12 cellular contexts compared by ENCODE assay signal in the genomic region with DNA sequence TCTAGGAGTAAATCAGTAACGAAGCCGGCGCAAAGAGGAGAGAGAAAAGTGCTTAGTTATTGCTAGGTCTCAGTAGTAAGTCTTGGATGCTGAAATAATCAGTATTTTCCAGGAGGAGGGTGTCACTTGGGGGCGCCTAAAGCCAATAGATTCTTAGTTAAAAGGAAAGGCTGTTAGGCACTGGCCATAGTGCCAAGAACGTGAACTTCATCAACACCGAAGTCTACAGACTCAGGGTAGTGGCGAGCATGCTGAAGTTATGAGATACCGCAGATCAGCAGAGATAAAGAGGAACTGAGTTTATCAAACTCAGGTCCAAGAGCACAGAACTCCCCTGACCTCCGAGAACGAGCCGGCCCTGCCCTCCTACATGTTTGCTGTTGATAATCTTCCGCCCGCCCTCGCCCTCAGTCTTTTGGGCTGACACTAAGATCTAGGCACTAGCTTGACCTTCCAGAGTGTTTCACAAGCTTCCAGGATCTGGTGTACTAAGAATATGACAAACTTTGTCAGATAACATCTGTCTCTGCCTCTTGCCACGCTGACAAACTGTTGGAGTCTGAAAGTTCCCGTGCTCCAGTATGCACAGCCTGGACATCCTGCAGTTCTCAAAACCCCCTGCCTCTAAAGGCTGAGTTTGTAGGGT. TPM values are rescaled to one million over a fixed set of nuclear protein-coding genes. Genes with fewer than 3 reads are reported as not detected.
DNase-seq lines count a peak whose midpoint lies in the region; ATAC-seq, FAIRE-seq and TF ChIP-seq lines count a peak whose summit lies in the region.
"Had no signal": no experiment of that assay in that cellular context is flagged by ENCODE, and none has a peak within 500 bp of the region (broad histone marks: within the 10 kb centered on the region; RNA-seq: fewer than 3 reads in every experiment).

No MANE protein-coding gene starts in this region.

- whole genome bisulfite sequencing in heart right ventricle, 2 donors: 56 to 57% methylated on average over 16 of the region's 16 CpGs

- no peaks in the 10 kb centered on the region for H3K79me2 ChIP-seq in osteoblast (ENCODE audit: insufficient read depth, low read length)

- H3K27me3 ChIP-seq in heart right ventricle: peaks cover 0 to 8% (median 0%) of the 10 kb centered on the region in 7 donors
- H3K27me3 ChIP-seq in osteoblast (ENCODE audit: insufficient read depth, low read length): peaks cover 12% of the 10 kb centered on the region
- H3K27me3 ChIP-seq in brain microvascular endothelial cell (replicated peaks): no peaks in the 10 kb centered on the region

- no peaks in the 10 kb centered on the region for H4K20me1 ChIP-seq in osteoblast (ENCODE audit: insufficient read depth, low read length)

- no peak overlapping the region for H2AFZ ChIP-seq in osteoblast (ENCODE audit: low read length)

- no peak overlapping the region for H3K4me2 ChIP-seq in osteoblast (ENCODE audit: insufficient read depth, low read length)

- intact Hi-C loops in heart right ventricle (cut with DNase I): loop anchor here in 9 of 10 donors (1.0 to 5.0 kb wide), 5 partner anchors 89 to 100 kb away; no protein-coding TSS in a partner anchor

- H3K27ac ChIP-seq in heart right ventricle (no peak overlapping the region), osteoblast (ENCODE audit: low read depth, low read length) (no peak overlapping the region), brain microvascular endothelial cell (no peak overlapping the region)

- FAIRE-seq in RCC 7860 (lab: Jason Lieb, UNC): no peak

- in situ Hi-C loops in brain microvascular endothelial cell (cut with HindIII; ENCODE audit: low pct_ligation_motif_present, low sequenced_read_pairs): no loop called here

- peak overlapping the region in 4 of 10 donors; percentile 0 to 30 (median 14) for H3K4me3 ChIP-seq in heart right ventricle
- no peak overlapping the region for H3K4me3 ChIP-seq in osteoblast (ENCODE audit: insufficient read depth, low read length)
- H3K4me3 ChIP-seq in brain microvascular endothelial cell (ENCODE audit: low read depth, low read length): no peak overlapping the region
- H3K4me3 ChIP-seq: HAP-1 had no signal

- DNase-seq in HUDEP-2 (lab: John Stamatoyannopoulos, UW; ENCODE audit: unreplicated experiment in 76 of 76) (peak; percentile 60 to 100 (median 95)), RCC 7860 (ENCODE audit: low spot score) (peak; percentile 22), heart right ventricle (peak in 1 of 2 donors; percentile 27), osteoblast (ENCODE audit: insufficient read length, low spot score, missing footprints) (no peak), brain microvascular endothelial cell (no peak), NCI-H187 (lab: John Stamatoyannopoulos, UW) (no peak)
- DNase-seq: foreskin melanocyte; natural killer cell; stimulated activated CD4-positive, alpha-beta T cell treated with anti-CD3 and anti-CD28 coated beads, Interleukin-2, amount 100 ng/mL, for 24 hours had no signal

- peaks cover 0 to 5% (median 0%) of the 10 kb centered on the region in 9 donors for H3K4me1 ChIP-seq in heart right ventricle
- H3K4me1 ChIP-seq in osteoblast (ENCODE audit: insufficient read depth, low read length): no peaks in the 10 kb centered on the region
- H3K4me1 ChIP-seq: HAP-1 had no signal

- H3K36me3 ChIP-seq in heart right ventricle: no peaks in the 10 kb centered on the region
- H3K36me3 ChIP-seq in osteoblast (ENCODE audit: insufficient read depth, low read length): no peaks in the 10 kb centered on the region
- H3K36me3 ChIP-seq in brain microvascular endothelial cell (replicated peaks): no peaks in the 10 kb centered on the region
- H3K36me3 ChIP-seq: HAP-1 had no signal

- TF ChIP-seq CTCF in heart right ventricle (IDR thresholded peaks at IDR 0.05) (peak in 8 of 9 donors; percentile 10 to 63 (median 46)), osteoblast (IDR thresholded peaks at IDR 0.05; ENCODE audit: extremely low read depth, low read depth, low read length) (peak; percentile 6), brain microvascular endothelial cell (IDR thresholded peaks at IDR 0.05; ENCODE audit: low read depth, low read length, missing control alignments) (no peak)

- ATAC-seq in heart right ventricle: peak; percentile 64 to 88 (median 80)
- no peak for ATAC-seq in GM19397 (IDR thresholded peaks at IDR 0.05; ENCODE audit: unreplicated experiment)
- ATAC-seq in GM19452 (IDR thresholded peaks at IDR 0.05; ENCODE audit: unreplicated experiment): no peak
- ATAC-seq: natural killer cell had no signal

- H3K9me3 ChIP-seq in heart right ventricle: no peaks in the 10 kb centered on the region
- no peaks in the 10 kb centered on the region for H3K9me3 ChIP-seq in osteoblast (ENCODE audit: low read depth, low read length)
- H3K9me3 ChIP-seq: HAP-1 had no signal

RNA-seq across cellular contexts. Expression of a gene that starts 49.2 kb away (rescaled TPM):
- total RNA-seq in heart right ventricle (100 to 1,000 TPM in 2 of 10 donors, 10 to 100 TPM in 8; 61.0 to 121 (median 78.0) TPM), osteoblast (51.9 and 55.4 TPM in 2 replicates)
- polyA plus RNA-seq in heart right ventricle: 10 to 100 TPM; 40.4 to 47.5 TPM

Comparison
In these comparisons a context has a peak if more than half of its experiments do, and no peak if none do; other contexts are left out.
1. DNase-seq: peak in HUDEP-2 (76 of 76) and RCC 7860 (single experiment); none in osteoblast (single experiment), brain microvascular endothelial cell (single experiment) and NCI-H187 (0 of 2).
2. ATAC-seq: peak in heart right ventricle (8 of 8); none in GM19397 (single experiment) and GM19452 (single experiment).